ENCODE assay signal across 26 cellular contexts in the genomic region with DNA sequence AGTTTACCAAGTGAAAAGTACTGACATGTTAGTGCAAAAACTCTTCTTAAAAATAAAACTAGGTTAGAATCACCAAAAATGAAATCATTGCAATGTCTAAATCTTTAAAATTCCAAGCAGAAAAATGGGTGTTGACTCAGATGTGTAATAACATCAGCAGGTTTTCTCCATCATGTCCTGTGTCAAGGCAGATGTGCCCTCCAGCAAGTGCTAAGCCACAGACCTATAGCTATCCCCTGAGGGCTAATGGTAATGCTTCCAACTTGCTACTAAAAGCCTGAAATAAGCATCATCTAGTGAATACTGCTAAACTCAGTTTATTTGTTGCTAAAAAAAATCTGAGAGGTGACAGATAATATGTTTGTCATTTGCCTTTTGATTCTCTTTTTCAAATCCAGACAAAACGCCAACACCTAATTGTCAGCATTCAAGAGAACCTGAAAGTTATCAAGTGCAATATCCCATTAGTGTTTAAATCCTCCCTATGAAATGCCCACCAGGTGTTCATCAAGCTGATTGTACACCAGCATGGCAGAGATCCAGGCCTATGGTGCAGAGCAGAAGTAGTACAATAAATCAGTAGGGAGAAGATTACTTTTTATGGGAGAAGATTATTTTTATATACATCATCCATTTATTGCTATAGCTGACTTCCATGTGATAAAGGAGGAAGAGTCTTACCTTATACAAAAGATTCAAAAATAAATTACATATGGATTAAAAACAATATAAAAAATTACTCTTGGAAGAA. TPM values are rescaled to one million over a fixed set of nuclear protein-coding genes. Genes with fewer than 3 reads are reported as not detected.
"Had no signal": no experiment of that assay in that cellular context is flagged by ENCODE, and none has a peak within 500 bp of the region (broad histone marks: within the 10 kb centered on the region; RNA-seq: fewer than 3 reads in every experiment).

No MANE protein-coding gene starts in this region.

- H3K36me3 Mint-ChIP-seq: activated CD4-positive, alpha-beta memory T cell treated with anti-CD3 and anti-CD28 coated beads for 36 hours; activated naive CD8-positive, alpha-beta T cell treated with anti-CD3 and anti-CD28 coated beads for 36 hours; immature natural killer cell; stimulated activated naive B cell treated with anti-CD40 and anti-IgM and Interleukin-4, amounts not matched to agents 10 μg/mL and 1 μg/mL and 100 μg/mL, for 72 hours; type B pancreatic cell had no signal

- H3K27ac Mint-ChIP-seq: activated CD4-positive, alpha-beta memory T cell treated with anti-CD3 and anti-CD28 coated beads for 36 hours; activated naive CD8-positive, alpha-beta T cell treated with anti-CD3 and anti-CD28 coated beads for 36 hours; immature natural killer cell; stimulated activated naive B cell treated with anti-CD40 and anti-IgM and Interleukin-4, amounts not matched to agents 10 μg/mL and 1 μg/mL and 100 μg/mL, for 72 hours; type B pancreatic cell had no signal

- H3K4me1 Mint-ChIP-seq: activated naive CD8-positive, alpha-beta T cell treated with anti-CD3 and anti-CD28 coated beads for 36 hours; immature natural killer cell; stimulated activated naive B cell treated with anti-CD40 and anti-IgM and Interleukin-4, amounts not matched to agents 10 μg/mL and 1 μg/mL and 100 μg/mL, for 72 hours had no signal

- H3K27ac ChIP-seq: foreskin keratinocyte, lower lobe of right lung, right lobe of liver, skin epidermis, thoracic aorta, vagina had no signal

- H3K4me1 ChIP-seq: foreskin keratinocyte, lower lobe of right lung, right lobe of liver, vagina had no signal

- H3K9me3 ChIP-seq: lower lobe of right lung, mucosa of descending colon, right lobe of liver, thoracic aorta, vagina had no signal

- H3K9me3 Mint-ChIP-seq: activated CD4-positive, alpha-beta memory T cell treated with anti-CD3 and anti-CD28 coated beads for 36 hours; activated naive CD8-positive, alpha-beta T cell treated with anti-CD3 and anti-CD28 coated beads for 36 hours; immature natural killer cell; stimulated activated naive B cell treated with anti-CD40 and anti-IgM and Interleukin-4, amounts not matched to agents 10 μg/mL and 1 μg/mL and 100 μg/mL, for 72 hours; type B pancreatic cell had no signal

- DNase-seq: activated CD4-positive, alpha-beta memory T cell treated with anti-CD3 and anti-CD28 coated beads for 36 hours; activated CD4-positive, alpha-beta T cell treated with anti-CD3 and anti-CD28 coated beads for 48 hours; activated naive CD4-positive, alpha-beta T cell treated with Interleukin-2 at 50 U/mL for 16 hours; activated naive CD8-positive, alpha-beta T cell treated with anti-CD3 and anti-CD28 coated beads for 36 hours; activated T-cell treated with anti-CD3 and anti-CD28 coated beads, Interleukin-2, amount 50 U/mL, for 48 hours; central memory CD4-positive, alpha-beta T cell; dermis blood vessel endothelial cell; effector CD8-positive, alpha-beta T cell; erythroblast; immature natural killer cell; lower lobe of right lung; mesendoderm; mucosa of descending colon; occipital lobe; right lobe of liver; stimulated activated CD4-positive, alpha-beta T cell treated with anti-CD3 and anti-CD28 coated beads, Interleukin-1b, Interleukin-23, amount 100 ng/mL, for 48 hours; stimulated activated naive B cell treated with anti-CD40 and anti-IgM and Interleukin-4, amounts not matched to agents 10 μg/mL and 1 μg/mL and 100 μg/mL, for 72 hours had no signal

- H3K4me3 Mint-ChIP-seq: activated CD4-positive, alpha-beta memory T cell treated with anti-CD3 and anti-CD28 coated beads for 36 hours; activated naive CD8-positive, alpha-beta T cell treated with anti-CD3 and anti-CD28 coated beads for 36 hours; immature natural killer cell; stimulated activated naive B cell treated with anti-CD40 and anti-IgM and Interleukin-4, amounts not matched to agents 10 μg/mL and 1 μg/mL and 100 μg/mL, for 72 hours; type B pancreatic cell had no signal

- H3K4me3 ChIP-seq: lower lobe of right lung, mucosa of descending colon, right lobe of liver, skin epidermis, thoracic aorta, vagina had no signal

- H3K27me3 ChIP-seq: foreskin keratinocyte, vagina had no signal

- FAIRE-seq: astrocyte had no signal

- H3K36me3 ChIP-seq: lower lobe of right lung, right lobe of liver, thoracic aorta, vagina had no signal

- ATAC-seq: foreskin keratinocyte; left lobe of liver; lower lobe of right lung; mucosa of descending colon; right lobe of liver; stimulated activated naive B cell treated with anti-CD40 and anti-IgM and Interleukin-4, amounts not matched to agents 10 μg/mL and 1 μg/mL and 100 μg/mL, for 72 hours had no signal

RNA-seq across cellular contexts. Expression of a gene that starts 55.1 kb away (rescaled TPM):
- total RNA-seq: activated CD4-positive, alpha-beta memory T cell treated with anti-CD3 and anti-CD28 coated beads for 36 hours; activated naive CD8-positive, alpha-beta T cell treated with anti-CD3 and anti-CD28 coated beads for 36 hours; fibroblast of lung; foreskin keratinocyte; glomerular endothelial cell; thoracic aorta had no signal
- polyA plus RNA-seq: fibroblast of lung, immature natural killer cell had no signal
